In the genomic region with DNA sequence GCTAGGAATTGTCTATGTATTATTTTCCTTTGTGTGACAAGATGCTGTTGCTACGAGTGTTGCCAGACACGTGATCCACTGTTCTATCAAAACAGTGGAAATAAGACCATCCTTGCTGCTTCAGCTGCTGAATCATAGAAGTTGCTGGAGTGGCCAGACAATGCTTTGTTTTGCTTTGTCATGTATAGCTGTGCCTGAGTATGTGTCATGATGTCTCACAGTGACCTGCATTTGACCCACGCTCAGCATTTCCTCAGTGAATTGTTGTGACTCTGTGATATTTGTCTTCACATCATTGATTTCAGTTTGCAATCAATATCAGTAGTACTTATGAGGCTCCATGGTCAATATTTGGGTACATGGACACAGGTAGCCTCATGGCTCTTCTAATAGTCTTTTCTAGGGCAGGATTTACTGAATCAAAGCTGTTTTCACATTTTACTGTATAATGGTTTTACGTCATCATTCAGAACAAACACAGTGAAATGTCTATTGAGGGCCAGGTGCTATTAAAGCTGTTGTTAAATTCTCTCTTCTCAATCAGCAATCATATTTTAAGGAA, we compare ENCODE assay signal across 1 cellular context.
TF ChIP-seq lines count a peak whose summit lies in the region.

No MANE protein-coding gene starts in this region.

TF ChIP-seq in K562, 482 proteins besides CTCF, POLR2A, EP300 and RAD21 (continued from another document and continues in another):
- TF ChIP-seq, protein P1, sequence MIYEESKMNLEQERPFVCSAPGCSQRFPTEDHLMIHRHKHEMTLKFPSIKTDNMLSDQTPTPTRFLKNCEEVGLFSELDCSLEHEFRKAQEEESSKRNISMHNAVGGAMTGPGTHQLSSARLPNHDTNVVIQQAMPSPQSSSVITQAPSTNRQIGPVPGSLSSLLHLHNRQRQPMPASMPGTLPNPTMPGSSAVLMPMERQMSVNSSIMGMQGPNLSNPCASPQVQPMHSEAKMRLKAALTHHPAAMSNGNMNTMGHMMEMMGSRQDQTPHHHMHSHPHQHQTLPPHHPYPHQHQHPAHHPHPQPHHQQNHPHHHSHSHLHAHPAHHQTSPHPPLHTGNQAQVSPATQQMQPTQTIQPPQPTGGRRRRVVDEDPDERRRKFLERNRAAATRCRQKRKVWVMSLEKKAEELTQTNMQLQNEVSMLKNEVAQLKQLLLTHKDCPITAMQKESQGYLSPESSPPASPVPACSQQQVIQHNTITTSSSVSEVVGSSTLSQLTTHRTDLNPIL (CRISPR knock-in tag; IDR thresholded peaks at IDR 0.05) = no peak
- peak; percentile 99 for TF ChIP-seq NFE2 (IDR thresholded peaks at IDR 0.05; ENCODE audit: low read depth)
- TF ChIP-seq SMAD4 (CRISPR knock-in tag; conservative IDR thresholded peaks at IDR 0.05) = peak; percentile 86
- peak; percentile 70 for TF ChIP-seq TEAD4 (IDR thresholded peaks at IDR 0.05; ENCODE audit: low read length)
- no peak for TF ChIP-seq TEAD4 (CRISPR knock-in tag; IDR thresholded peaks at IDR 0.05; ENCODE audit: borderline replicate concordance)
- no peak for TF ChIP-seq RBM22 (IDR thresholded peaks at IDR 0.05; ENCODE audit: low read depth, low read length, poor library complexity, severe bottlenecking)
- peak; percentile 89 for TF ChIP-seq TAF9B (IDR thresholded peaks at IDR 0.05; ENCODE audit: partially characterized antibody)
- 0 out of 2 replicates have a peak, but pooled peaks have one; percentile 24 for TF ChIP-seq ILK (tag; IDR thresholded peaks at IDR 0.05; ENCODE audit: borderline replicate concordance, low read depth)
- 0 out of 4 replicates have a peak, but pooled peaks of 1 of the 2 experiments have one; percentile 36 for TF ChIP-seq MAZ (CRISPR knock-in tag; conservative IDR thresholded peaks at IDR 0.05 in 1 of 2, IDR thresholded peaks at IDR 0.05 in 1 of 2)
- peak; percentile 95 for TF ChIP-seq FOSL1 (tag; conservative IDR thresholded peaks at IDR 0.05)
- TF ChIP-seq MEIS2 (IDR thresholded peaks at IDR 0.05; ENCODE audit: partially characterized antibody) = peak; percentile 71
- peak; percentile 50; the same call in 1 of the 2 replicates for TF ChIP-seq GATAD2B (IDR thresholded peaks at IDR 0.05; ENCODE audit: borderline replicate concordance)
- TF ChIP-seq, protein P2, sequence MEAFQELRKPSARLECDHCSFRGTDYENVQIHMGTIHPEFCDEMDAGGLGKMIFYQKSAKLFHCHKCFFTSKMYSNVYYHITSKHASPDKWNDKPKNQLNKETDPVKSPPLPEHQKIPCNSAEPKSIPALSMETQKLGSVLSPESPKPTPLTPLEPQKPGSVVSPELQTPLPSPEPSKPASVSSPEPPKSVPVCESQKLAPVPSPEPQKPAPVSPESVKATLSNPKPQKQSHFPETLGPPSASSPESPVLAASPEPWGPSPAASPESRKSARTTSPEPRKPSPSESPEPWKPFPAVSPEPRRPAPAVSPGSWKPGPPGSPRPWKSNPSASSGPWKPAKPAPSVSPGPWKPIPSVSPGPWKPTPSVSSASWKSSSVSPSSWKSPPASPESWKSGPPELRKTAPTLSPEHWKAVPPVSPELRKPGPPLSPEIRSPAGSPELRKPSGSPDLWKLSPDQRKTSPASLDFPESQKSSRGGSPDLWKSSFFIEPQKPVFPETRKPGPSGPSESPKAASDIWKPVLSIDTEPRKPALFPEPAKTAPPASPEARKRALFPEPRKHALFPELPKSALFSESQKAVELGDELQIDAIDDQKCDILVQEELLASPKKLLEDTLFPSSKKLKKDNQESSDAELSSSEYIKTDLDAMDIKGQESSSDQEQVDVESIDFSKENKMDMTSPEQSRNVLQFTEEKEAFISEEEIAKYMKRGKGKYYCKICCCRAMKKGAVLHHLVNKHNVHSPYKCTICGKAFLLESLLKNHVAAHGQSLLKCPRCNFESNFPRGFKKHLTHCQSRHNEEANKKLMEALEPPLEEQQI (IDR thresholded peaks at IDR 0.05) = peak; percentile 74
- peak; percentile 98 for TF ChIP-seq MAFK (IDR thresholded peaks at IDR 0.05; ENCODE audit: low read length)
- no peak for TF ChIP-seq ZNF217 (CRISPR knock-in tag; IDR thresholded peaks at IDR 0.05)
- TF ChIP-seq MECOM (CRISPR knock-in tag; IDR thresholded peaks at IDR 0.05) = peak; percentile 66
- peak; percentile 93 for TF ChIP-seq JUN (IDR thresholded peaks at IDR 0.05; ENCODE audit: borderline replicate concordance, low read depth, low read length)
- peak; percentile 68; the same call in 1 of the 2 replicates for TF ChIP-seq JUN (CRISPR knock-in tag; IDR thresholded peaks at IDR 0.05; ENCODE audit: borderline replicate concordance)
- peak; percentile 74; the same call in 1 of the 2 replicates for TF ChIP-seq LEF1 (IDR thresholded peaks at IDR 0.05)
- TF ChIP-seq FOXA3 (CRISPR knock-in tag; conservative IDR thresholded peaks at IDR 0.05 in 1 of 2, IDR thresholded peaks at IDR 0.05 in 1 of 2) = 0 out of 4 replicates have a peak, but pooled peaks of 1 of the 2 experiments have one; percentile 35
- TF ChIP-seq, protein P3, sequence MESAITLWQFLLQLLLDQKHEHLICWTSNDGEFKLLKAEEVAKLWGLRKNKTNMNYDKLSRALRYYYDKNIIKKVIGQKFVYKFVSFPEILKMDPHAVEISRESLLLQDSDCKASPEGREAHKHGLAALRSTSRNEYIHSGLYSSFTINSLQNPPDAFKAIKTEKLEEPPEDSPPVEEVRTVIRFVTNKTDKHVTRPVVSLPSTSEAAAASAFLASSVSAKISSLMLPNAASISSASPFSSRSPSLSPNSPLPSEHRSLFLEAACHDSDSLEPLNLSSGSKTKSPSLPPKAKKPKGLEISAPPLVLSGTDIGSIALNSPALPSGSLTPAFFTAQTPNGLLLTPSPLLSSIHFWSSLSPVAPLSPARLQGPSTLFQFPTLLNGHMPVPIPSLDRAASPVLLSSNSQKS (CRISPR knock-in tag; IDR thresholded peaks at IDR 0.05) = no peak
- no peak for TF ChIP-seq ZNF586 (CRISPR knock-in tag; conservative IDR thresholded peaks at IDR 0.05)
- TF ChIP-seq, protein P4, sequence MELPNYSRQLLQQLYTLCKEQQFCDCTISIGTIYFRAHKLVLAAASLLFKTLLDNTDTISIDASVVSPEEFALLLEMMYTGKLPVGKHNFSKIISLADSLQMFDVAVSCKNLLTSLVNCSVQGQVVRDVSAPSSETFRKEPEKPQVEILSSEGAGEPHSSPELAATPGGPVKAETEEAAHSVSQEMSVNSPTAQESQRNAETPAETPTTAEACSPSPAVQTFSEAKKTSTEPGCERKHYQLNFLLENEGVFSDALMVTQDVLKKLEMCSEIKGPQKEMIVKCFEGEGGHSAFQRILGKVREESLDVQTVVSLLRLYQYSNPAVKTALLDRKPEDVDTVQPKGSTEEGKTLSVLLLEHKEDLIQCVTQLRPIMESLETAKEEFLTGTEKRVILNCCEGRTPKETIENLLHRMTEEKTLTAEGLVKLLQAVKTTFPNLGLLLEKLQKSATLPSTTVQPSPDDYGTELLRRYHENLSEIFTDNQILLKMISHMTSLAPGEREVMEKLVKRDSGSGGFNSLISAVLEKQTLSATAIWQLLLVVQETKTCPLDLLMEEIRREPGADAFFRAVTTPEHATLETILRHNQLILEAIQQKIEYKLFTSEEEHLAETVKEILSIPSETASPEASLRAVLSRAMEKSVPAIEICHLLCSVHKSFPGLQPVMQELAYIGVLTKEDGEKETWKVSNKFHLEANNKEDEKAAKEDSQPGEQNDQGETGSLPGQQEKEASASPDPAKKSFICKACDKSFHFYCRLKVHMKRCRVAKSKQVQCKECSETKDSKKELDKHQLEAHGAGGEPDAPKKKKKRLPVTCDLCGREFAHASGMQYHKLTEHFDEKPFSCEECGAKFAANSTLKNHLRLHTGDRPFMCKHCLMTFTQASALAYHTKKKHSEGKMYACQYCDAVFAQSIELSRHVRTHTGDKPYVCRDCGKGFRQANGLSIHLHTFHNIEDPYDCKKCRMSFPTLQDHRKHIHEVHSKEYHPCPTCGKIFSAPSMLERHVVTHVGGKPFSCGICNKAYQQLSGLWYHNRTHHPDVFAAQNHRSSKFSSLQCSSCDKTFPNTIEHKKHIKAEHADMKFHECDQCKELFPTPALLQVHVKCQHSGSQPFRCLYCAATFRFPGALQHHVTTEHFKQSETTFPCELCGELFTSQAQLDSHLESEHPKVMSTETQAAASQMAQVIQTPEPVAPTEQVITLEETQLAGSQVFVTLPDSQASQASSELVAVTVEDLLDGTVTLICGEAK (IDR thresholded peaks at IDR 0.05) = 0 out of 2 replicates have a peak, but pooled peaks have one; percentile 21
- TF ChIP-seq, protein P4 (CRISPR knock-in tag; IDR thresholded peaks at IDR 0.05) = no peak
- peak; percentile 92 for TF ChIP-seq RAD51 (IDR thresholded peaks at IDR 0.05; ENCODE audit: borderline replicate concordance, low read depth)
- TF ChIP-seq, protein P5, sequence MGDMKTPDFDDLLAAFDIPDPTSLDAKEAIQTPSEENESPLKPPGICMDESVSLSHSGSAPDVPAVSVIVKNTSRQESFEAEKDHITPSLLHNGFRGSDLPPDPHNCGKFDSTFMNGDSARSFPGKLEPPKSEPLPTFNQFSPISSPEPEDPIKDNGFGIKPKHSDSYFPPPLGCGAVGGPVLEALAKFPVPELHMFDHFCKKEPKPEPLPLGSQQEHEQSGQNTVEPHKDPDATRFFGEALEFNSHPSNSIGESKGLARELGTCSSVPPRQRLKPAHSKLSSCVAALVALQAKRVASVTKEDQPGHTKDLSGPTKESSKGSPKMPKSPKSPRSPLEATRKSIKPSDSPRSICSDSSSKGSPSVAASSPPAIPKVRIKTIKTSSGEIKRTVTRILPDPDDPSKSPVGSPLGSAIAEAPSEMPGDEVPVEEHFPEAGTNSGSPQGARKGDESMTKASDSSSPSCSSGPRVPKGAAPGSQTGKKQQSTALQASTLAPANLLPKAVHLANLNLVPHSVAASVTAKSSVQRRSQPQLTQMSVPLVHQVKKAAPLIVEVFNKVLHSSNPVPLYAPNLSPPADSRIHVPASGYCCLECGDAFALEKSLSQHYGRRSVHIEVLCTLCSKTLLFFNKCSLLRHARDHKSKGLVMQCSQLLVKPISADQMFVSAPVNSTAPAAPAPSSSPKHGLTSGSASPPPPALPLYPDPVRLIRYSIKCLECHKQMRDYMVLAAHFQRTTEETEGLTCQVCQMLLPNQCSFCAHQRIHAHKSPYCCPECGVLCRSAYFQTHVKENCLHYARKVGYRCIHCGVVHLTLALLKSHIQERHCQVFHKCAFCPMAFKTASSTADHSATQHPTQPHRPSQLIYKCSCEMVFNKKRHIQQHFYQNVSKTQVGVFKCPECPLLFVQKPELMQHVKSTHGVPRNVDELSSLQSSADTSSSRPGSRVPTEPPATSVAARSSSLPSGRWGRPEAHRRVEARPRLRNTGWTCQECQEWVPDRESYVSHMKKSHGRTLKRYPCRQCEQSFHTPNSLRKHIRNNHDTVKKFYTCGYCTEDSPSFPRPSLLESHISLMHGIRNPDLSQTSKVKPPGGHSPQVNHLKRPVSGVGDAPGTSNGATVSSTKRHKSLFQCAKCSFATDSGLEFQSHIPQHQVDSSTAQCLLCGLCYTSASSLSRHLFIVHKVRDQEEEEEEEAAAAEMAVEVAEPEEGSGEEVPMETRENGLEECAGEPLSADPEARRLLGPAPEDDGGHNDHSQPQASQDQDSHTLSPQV (IDR thresholded peaks at IDR 0.05) = peak; percentile 81
- peak; percentile 62 for TF ChIP-seq EP400 (IDR thresholded peaks at IDR 0.05)
- TF ChIP-seq ZC3H4 (CRISPR knock-in tag; IDR thresholded peaks at IDR 0.05; ENCODE audit: borderline replicate concordance) = no peak
- TF ChIP-seq CBFA2T2 (conservative IDR thresholded peaks at IDR 0.05) = peak; percentile 57
- peak; percentile 99 for TF ChIP-seq ZNF316 (IDR thresholded peaks at IDR 0.05)
- peak; percentile 91 for TF ChIP-seq JUND (IDR thresholded peaks at IDR 0.05; ENCODE audit: borderline replicate concordance, low read depth, low read length)
- TF ChIP-seq JUND (tag; IDR thresholded peaks at IDR 0.05; ENCODE audit: borderline replicate concordance, low read depth, low read length) = peak; percentile 94
- peak; percentile 11; the same call in 1 of the 2 replicates for TF ChIP-seq FOXM1 (IDR thresholded peaks at IDR 0.05; ENCODE audit: low read depth)
- no peak for TF ChIP-seq FOXM1 (CRISPR knock-in tag; IDR thresholded peaks at IDR 0.05; ENCODE audit: low read depth)
- peak; percentile 29; the same call in 1 of the 2 replicates for TF ChIP-seq NCOA1 (IDR thresholded peaks at IDR 0.05; ENCODE audit: low read depth)
- TF ChIP-seq MAFG (tag; conservative IDR thresholded peaks at IDR 0.05) = peak; percentile 98
- TF ChIP-seq ATF7 (IDR thresholded peaks at IDR 0.05) = peak; percentile 81; the same call in 1 of the 2 replicates
- TF ChIP-seq, protein P6, sequence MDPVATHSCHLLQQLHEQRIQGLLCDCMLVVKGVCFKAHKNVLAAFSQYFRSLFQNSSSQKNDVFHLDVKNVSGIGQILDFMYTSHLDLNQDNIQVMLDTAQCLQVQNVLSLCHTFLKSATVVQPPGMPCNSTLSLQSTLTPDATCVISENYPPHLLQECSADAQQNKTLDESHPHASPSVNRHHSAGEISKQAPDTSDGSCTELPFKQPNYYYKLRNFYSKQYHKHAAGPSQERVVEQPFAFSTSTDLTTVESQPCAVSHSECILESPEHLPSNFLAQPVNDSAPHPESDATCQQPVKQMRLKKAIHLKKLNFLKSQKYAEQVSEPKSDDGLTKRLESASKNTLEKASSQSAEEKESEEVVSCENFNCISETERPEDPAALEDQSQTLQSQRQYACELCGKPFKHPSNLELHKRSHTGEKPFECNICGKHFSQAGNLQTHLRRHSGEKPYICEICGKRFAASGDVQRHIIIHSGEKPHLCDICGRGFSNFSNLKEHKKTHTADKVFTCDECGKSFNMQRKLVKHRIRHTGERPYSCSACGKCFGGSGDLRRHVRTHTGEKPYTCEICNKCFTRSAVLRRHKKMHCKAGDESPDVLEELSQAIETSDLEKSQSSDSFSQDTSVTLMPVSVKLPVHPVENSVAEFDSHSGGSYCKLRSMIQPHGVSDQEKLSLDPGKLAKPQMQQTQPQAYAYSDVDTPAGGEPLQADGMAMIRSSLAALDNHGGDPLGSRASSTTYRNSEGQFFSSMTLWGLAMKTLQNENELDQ (CRISPR knock-in tag; IDR thresholded peaks at IDR 0.05; ENCODE audit: borderline replicate concordance) = no peak
- peak; percentile 71 for TF ChIP-seq CBFA2T3 (IDR thresholded peaks at IDR 0.05)
